ENCODE assay signal across 9 cellular contexts in genomic region chr4:132619968-132620367, GRCh38.
"Had no signal": no experiment of that assay in that cellular context is flagged by ENCODE, and none has a peak within 500 bp of the region (broad histone marks: within the 10 kb centered on the region; RNA-seq: fewer than 3 reads in every experiment).

No MANE protein-coding gene starts in this region.

- H3K27ac ChIP-seq: GM23248, HL-60 had no signal

- ATAC-seq: HepG2, K562 had no signal

- H3K4me3 ChIP-seq: GM23248, K562 had no signal

- H2AFZ ChIP-seq: GM23248 had no signal

- H3K9ac ChIP-seq: GM23248 had no signal

- DNase-seq: GM23248, GOT3, H9, HCEC 1CT, HFFc6, KG1 had no signal
